ENCODE assay signal across 20 cellular contexts in genomic region chr4:155745984-155746383, GRCh38. TPM values are rescaled to one million over a fixed set of nuclear protein-coding genes. Genes with fewer than 3 reads are reported as not detected.
A peak's percentile ranks its signal among the peaks of the same experiment; 100 is the strongest.
DNase-seq lines count a peak whose midpoint lies in the region; ATAC-seq, FAIRE-seq and TF ChIP-seq lines count a peak whose summit lies in the region.
"Had no signal": no experiment of that assay in that cellular context is flagged by ENCODE, and none has a peak within 500 bp of the region (broad histone marks: within the 10 kb centered on the region; RNA-seq: fewer than 3 reads in every experiment).

No MANE protein-coding gene starts in this region.

- no TSS peak for BruUV-seq in Calu3 (replicated peaks; lab: Mats Ljungman, UMichigan)

- DNase-seq in Calu3: peak; percentile 33
- peak; percentile 73 for DNase-seq in RCC 7860 (ENCODE audit: low spot score)
- peak; percentile 85 for DNase-seq in fibroblast of peridontal ligament (ENCODE audit: extremely low read depth)
- DNase-seq in non-pigmented ciliary epithelial cell (ENCODE audit: low read depth): peak; percentile 30
- no peak for DNase-seq in HUDEP-2 (lab: John Stamatoyannopoulos, UW; ENCODE audit: unreplicated experiment in 76 of 76)
- DNase-seq in activated T-cell treated with anti-CD3 and anti-CD28 coated beads, Interleukin-2, amount 50 U/mL, for 72 hours: no peak
- no peak for DNase-seq in foreskin keratinocyte
- DNase-seq in dorsolateral prefrontal cortex: no peak
- DNase-seq: activated gamma-delta T cell treated with Interleukin-2 at 50 U/mL for 16 hours, AML-193, foreskin melanocyte, H9, NCI-H1694 treated with DMSO at 0.1 percent for 48 hours, NCI-H446, nephron progenitor cell, retina, SHP77 had no signal

- H3K27ac Mint-ChIP-seq in Calu3 (ENCODE audit: unreplicated experiment): peak overlapping the region; percentile 61
- no peak overlapping the region for H3K27ac Mint-ChIP-seq in activated T-cell treated with anti-CD3 and anti-CD28 coated beads, Interleukin-2, amount 50 U/mL, for 72 hours
- H3K27ac Mint-ChIP-seq: brain; H9; memory B cell; nephron progenitor cell; T-helper 1 cell treated with Interleukin-12 subunit alpha and Interleukin-12 subunit beta and Interleukin-4 antibody, amounts not matched to agents 30 μg/mL and 1 μg/mL, for 36 hours had no signal

- no peaks in the 10 kb centered on the region for H3K27me3 Mint-ChIP-seq in Calu3 (ENCODE audit: unreplicated experiment)
- H3K27me3 Mint-ChIP-seq in activated T-cell treated with anti-CD3 and anti-CD28 coated beads, Interleukin-2, amount 50 U/mL, for 72 hours (ENCODE audit: low read depth): no peaks in the 10 kb centered on the region
- H3K27me3 Mint-ChIP-seq: brain, memory B cell had no signal

- no peak for ATAC-seq in activated T-cell treated with anti-CD3 and anti-CD28 coated beads, Interleukin-2, amount 50 U/mL, for 72 hours (replicated peaks in 1 of 2)
- ATAC-seq in foreskin keratinocyte: no peak

- no peaks in the 10 kb centered on the region for H3K4me1 ChIP-seq in foreskin keratinocyte

- FAIRE-seq in RCC 7860 (lab: Jason Lieb, UNC): peak; percentile 90

- H3K4me3 ChIP-seq in dorsolateral prefrontal cortex: no peak overlapping the region

- CTCF ChIA-PET in Calu3 (lab: Charles Lee): no interaction called here

- no peak overlapping the region for H3K27ac ChIP-seq in foreskin keratinocyte
- no peak overlapping the region for H3K27ac ChIP-seq in dorsolateral prefrontal cortex

- no peaks in the 10 kb centered on the region for H3K27me3 ChIP-seq in foreskin keratinocyte
- no peaks in the 10 kb centered on the region for H3K27me3 ChIP-seq in dorsolateral prefrontal cortex

- H3K4me1 Mint-ChIP-seq in Calu3 (ENCODE audit: low read depth, unreplicated experiment): peaks cover 30% of the 10 kb centered on the region
- no peaks in the 10 kb centered on the region for H3K4me1 Mint-ChIP-seq in activated T-cell treated with anti-CD3 and anti-CD28 coated beads, Interleukin-2, amount 50 U/mL, for 72 hours (ENCODE audit: low read depth)
- H3K4me1 Mint-ChIP-seq: brain, memory B cell, nephron progenitor cell had no signal

- no peaks in the 10 kb centered on the region for H3K9me3 Mint-ChIP-seq in Calu3 (ENCODE audit: low read depth, unreplicated experiment)
- H3K9me3 Mint-ChIP-seq in activated T-cell treated with anti-CD3 and anti-CD28 coated beads, Interleukin-2, amount 50 U/mL, for 72 hours: no peaks in the 10 kb centered on the region
- H3K9me3 Mint-ChIP-seq: brain; memory B cell; nephron progenitor cell; T-helper 1 cell treated with Interleukin-12 subunit alpha and Interleukin-12 subunit beta and Interleukin-4 antibody, amounts not matched to agents 30 μg/mL and 1 μg/mL, for 36 hours had no signal

- H3K36me3 Mint-ChIP-seq in Calu3 (ENCODE audit: insufficient read depth, unreplicated experiment): peaks cover 4% of the 10 kb centered on the region
- H3K36me3 Mint-ChIP-seq in activated T-cell treated with anti-CD3 and anti-CD28 coated beads, Interleukin-2, amount 50 U/mL, for 72 hours (ENCODE audit: insufficient read depth in 2 of 2): no peaks in the 10 kb centered on the region
- H3K36me3 Mint-ChIP-seq: brain, memory B cell had no signal

- peak overlapping the region; percentile 27 for H3K4me3 Mint-ChIP-seq in Calu3 (ENCODE audit: low read depth, unreplicated experiment)
- no peak overlapping the region for H3K4me3 Mint-ChIP-seq in activated T-cell treated with anti-CD3 and anti-CD28 coated beads, Interleukin-2, amount 50 U/mL, for 72 hours
- H3K4me3 Mint-ChIP-seq: brain; H9; memory B cell; nephron progenitor cell; T-helper 1 cell treated with Interleukin-12 subunit alpha and Interleukin-12 subunit beta and Interleukin-4 antibody, amounts not matched to agents 30 μg/mL and 1 μg/mL, for 36 hours had no signal

- TF ChIP-seq CTCF in Calu3 (IDR thresholded peaks at IDR 0.05; ENCODE audit: unreplicated experiment) (no peak), foreskin keratinocyte (conservative IDR thresholded peaks at IDR 0.05) (no peak), dorsolateral prefrontal cortex (IDR thresholded peaks at IDR 0.05 in 54 of 56, conservative IDR thresholded peaks at IDR 0.05 in 2 of 56; ENCODE audit: low read depth in 1 of 56, partially characterized antibody in 56 of 56) (no peak)

- intact Hi-C loops in Calu3 (cut with micrococcal nuclease; ENCODE audit: unreplicated experiment) (no loop called here), dorsolateral prefrontal cortex (cut with DNase I) (no loop called here)

RNA-seq across cellular contexts. Expression of gene GUCY1B1, which starts 12.8 kb away (rescaled TPM):
- total RNA-seq in Calu3 (2022) (19.3 TPM in 2 replicates), foreskin keratinocyte (0.17 and 0.32 TPM in 2 replicates), dorsolateral prefrontal cortex (100 to 1,000 TPM in 56 of 120 experiments, 10 to 100 TPM in 64; 31.4 to 153 (median 98.2) TPM)
- 1 to 10 TPM in 1 of 2 donors, under 1 TPM in 1; 0.60 to 1.9 TPM for total RNA-seq in activated T-cell treated with anti-CD3 and anti-CD28 coated beads, Interleukin-2, amount 50 U/mL, for 72 hours
- polyA plus RNA-seq in foreskin keratinocyte: 0.06 and 0.18 TPM in 2 replicates

Comparison
In these comparisons a context has a peak if more than half of its experiments do, and no peak if none do; other contexts are left out.
1. DNase-seq: peak in Calu3 (single experiment), RCC 7860 (single experiment), fibroblast of peridontal ligament (single experiment) and non-pigmented ciliary epithelial cell (single experiment); none in HUDEP-2 (0 of 76), activated T-cell treated with anti-CD3 and anti-CD28 coated beads, Interleukin-2, amount 50 U/mL, for 72 hours (0 of 2), foreskin keratinocyte (0 of 2) and dorsolateral prefrontal cortex (0 of 10).